Comparison of ENCODE assay signal across 1 cellular context in the genomic region with DNA sequence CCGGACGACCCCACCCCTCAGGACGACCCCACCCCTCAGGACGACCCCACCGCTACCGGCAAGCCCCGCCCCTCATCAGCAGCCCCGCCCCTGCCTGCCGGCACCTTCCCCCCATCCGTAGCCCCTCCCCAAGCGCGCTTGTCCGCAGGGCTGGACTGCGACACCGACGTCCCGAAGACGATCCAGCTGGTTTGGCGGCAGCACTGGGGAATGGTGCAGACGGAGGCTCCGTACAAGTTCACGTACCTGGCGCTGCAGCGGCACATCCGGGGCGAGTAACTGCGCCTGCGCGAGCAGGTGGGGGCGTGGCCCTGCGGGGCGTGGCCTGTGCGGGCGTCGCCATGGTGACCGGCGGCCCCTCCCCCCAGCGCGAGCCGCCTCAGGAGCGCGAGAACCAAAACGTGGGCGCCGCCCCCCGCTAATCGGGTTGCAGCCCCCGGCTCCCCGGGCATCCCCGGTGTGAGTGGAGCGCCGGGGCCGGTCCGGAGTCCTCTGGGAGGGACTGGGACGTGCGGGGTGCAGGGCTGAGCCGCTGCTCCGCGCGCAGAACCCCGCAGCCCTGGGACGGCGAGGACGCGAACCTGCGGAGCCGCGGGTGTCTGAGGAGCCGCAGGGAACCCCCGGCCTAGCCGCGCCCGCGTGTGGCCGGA.
TF ChIP-seq lines count a peak whose summit lies in the region.

No MANE protein-coding gene starts in this region.

TF ChIP-seq in H1, 55 proteins besides CTCF, POLR2A, EP300 and RAD21:
- TF ChIP-seq ASH2L (IDR thresholded peaks at IDR 0.05; ENCODE audit: low read length) = peak; percentile 25
- TF ChIP-seq NRF1 (IDR thresholded peaks at IDR 0.05; ENCODE audit: low read depth, low read length) = peak; percentile 75
- TF ChIP-seq TAF1 (IDR thresholded peaks at IDR 0.05; ENCODE audit: low read depth, low read length) = 0 out of 2 replicates have a peak, but pooled peaks have one; percentile 48
- peak; percentile 86 for TF ChIP-seq CHD2 (IDR thresholded peaks at IDR 0.05; ENCODE audit: low read length)
- TF ChIP-seq EGR1 (IDR thresholded peaks at IDR 0.05; ENCODE audit: borderline replicate concordance, low read depth, low read length) = 0 out of 2 replicates have a peak, but pooled peaks have one; percentile 38
- TF ChIP-seq KDM4A (IDR thresholded peaks at IDR 0.05; ENCODE audit: low read depth, low read length, severe bottlenecking) = peak; percentile 77
- no peak for TF ChIP-seq TEAD4 (IDR thresholded peaks at IDR 0.05; ENCODE audit: low read depth, low read length)
- TF ChIP-seq SP4 (IDR thresholded peaks at IDR 0.05; ENCODE audit: low read length) = no peak
- TF ChIP-seq PHF8 (conservative IDR thresholded peaks at IDR 0.05; ENCODE audit: low read depth, low read length) = peak; percentile 6; the same call in 1 of the 2 replicates
- no peak for TF ChIP-seq SRF (IDR thresholded peaks at IDR 0.05; ENCODE audit: low read depth, low read length)
- TF ChIP-seq JUN (IDR thresholded peaks at IDR 0.05; ENCODE audit: low read depth, low read length) = no peak
- TF ChIP-seq, protein P1, sequence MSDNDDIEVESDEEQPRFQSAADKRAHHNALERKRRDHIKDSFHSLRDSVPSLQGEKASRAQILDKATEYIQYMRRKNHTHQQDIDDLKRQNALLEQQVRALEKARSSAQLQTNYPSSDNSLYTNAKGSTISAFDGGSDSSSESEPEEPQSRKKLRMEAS (IDR thresholded peaks at IDR 0.05) = peak; percentile 38; the same call in 1 of the 2 replicates
- TF ChIP-seq SP1 (IDR thresholded peaks at IDR 0.05; ENCODE audit: low read depth, low read length) = 0 out of 2 replicates have a peak, but pooled peaks have one; percentile 9
- TF ChIP-seq POLR2AphosphoS5 (IDR thresholded peaks at IDR 0.05; ENCODE audit: low read depth, low read length) = no peak
- TF ChIP-seq RBBP5 (IDR thresholded peaks at IDR 0.05; ENCODE audit: borderline replicate concordance, low read depth, low read length) = 0 out of 2 replicates have a peak, but pooled peaks have one; percentile 18
